Comparison of ENCODE assay signal across 9 cellular contexts in the genomic region with DNA sequence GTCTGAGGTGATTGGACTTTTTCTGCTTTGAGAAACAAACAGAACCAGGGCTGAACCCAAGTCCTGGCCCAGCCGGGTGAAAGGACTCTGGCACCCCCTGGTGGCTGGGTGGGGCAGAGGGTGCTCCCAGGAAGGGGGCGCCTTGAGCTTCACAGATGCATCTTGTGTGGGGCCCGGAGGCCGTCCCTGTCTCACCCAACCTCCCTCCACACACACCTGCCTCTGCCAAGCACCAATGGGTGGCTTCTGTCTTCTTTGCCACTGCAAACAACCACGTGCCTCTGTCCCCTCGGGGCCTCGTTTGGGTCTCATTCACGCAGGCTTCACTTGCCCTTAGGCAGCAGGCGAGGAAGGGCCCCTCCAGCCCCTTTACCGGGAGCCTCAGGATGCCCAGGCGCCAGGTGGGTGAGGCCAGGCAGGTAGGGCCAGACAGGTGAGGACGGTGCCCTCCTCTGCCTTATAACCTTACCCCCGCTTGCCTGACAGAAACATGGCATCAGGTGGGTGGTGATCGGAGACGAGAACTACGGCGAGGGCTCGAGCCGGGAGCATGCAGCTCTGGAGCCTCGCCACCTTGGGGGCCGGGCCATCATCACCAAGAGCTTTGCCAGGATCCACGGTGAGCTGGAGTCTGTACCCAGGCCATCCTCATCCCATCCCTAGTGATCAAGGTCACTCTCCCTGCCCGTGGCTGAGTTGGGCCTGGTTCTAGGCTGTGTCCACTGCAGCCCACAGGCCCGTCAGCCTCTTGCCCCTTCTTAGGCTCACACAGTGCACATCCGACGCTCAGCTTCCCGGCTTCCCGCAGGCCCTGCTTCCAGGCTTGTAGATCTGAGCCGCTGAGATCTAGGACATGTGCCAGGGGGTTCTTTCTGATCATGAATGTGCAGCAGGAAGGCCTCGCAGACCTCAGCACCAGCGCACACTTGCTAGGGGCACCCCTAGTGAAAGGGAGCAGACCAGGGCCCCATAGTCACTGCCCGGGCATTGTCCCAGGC. TPM values are rescaled to one million over a fixed set of nuclear protein-coding genes. Genes with fewer than 3 reads are reported as not detected.
DNase-seq lines count a peak whose midpoint lies in the region; ATAC-seq, FAIRE-seq and TF ChIP-seq lines count a peak whose summit lies in the region.
"Had no signal": no experiment of that assay in that cellular context is flagged by ENCODE, and none has a peak within 500 bp of the region (broad histone marks: within the 10 kb centered on the region; RNA-seq: fewer than 3 reads in every experiment).

No MANE protein-coding gene starts in this region.

- POLR2A ChIA-PET in Panc1 (lab: Charles Lee), result interaction anchor here (0.7 kb wide), 1 partner anchor 817 kb away, joined by 6 read pairs; no protein-coding TSS in a partner anchor

- H3K4me3 ChIP-seq in Panc1 (ENCODE audit: low read depth in 2 of 2, low read length in 2 of 2), result no peak overlapping the region
- no peak overlapping the region for H3K4me3 ChIP-seq in gastroesophageal sphincter
- H3K4me3 ChIP-seq in rectal smooth muscle tissue (ENCODE audit: low read length), result no peak overlapping the region
- no peak overlapping the region for H3K4me3 ChIP-seq in aorta (ENCODE audit: low read length in 2 of 2)

- no peak overlapping the region for H3K27ac Mint-ChIP-seq in activated T-helper 2 cell treated with anti-CD3 and anti-CD28 coated beads, Interferon-gamma antibody, Interleukin-2, Interleukin-4, amounts not matched to agents 10 μg/mL and 5 μg/mL and 100 μg/mL, durations not matched to agents 14 hours and 24 hours and 36 hours

- H3K4me1 ChIP-seq in Panc1 (ENCODE audit: control insufficient read depth, insufficient read depth, low read length) (peaks cover 34% of the 10 kb centered on the region), gastroesophageal sphincter (peaks cover 7 to 58% (median 31%) of the 10 kb centered on the region in 3 donors), rectal smooth muscle tissue (ENCODE audit: control insufficient read depth, insufficient read depth, low read length) (peaks cover 21% of the 10 kb centered on the region), aorta (ENCODE audit: control insufficient read depth in 1 of 2, insufficient read depth in 2 of 2, low read length in 2 of 2) (no peaks in the 10 kb centered on the region)

- peak; percentile 81 for FAIRE-seq in GM12891 (lab: Jason Lieb, UNC)

- H3K4me3 Mint-ChIP-seq in activated T-helper 2 cell treated with anti-CD3 and anti-CD28 coated beads, Interferon-gamma antibody, Interleukin-2, Interleukin-4, amounts not matched to agents 10 μg/mL and 5 μg/mL and 100 μg/mL, durations not matched to agents 14 hours and 24 hours and 36 hours (ENCODE audit: low read depth), result no peak overlapping the region
- H3K4me3 Mint-ChIP-seq: dendritic cell treated with granulocyte-macrophage colony-stimulating factor and Interleukin-4, amounts not matched to agents 40 ng/mL and 50 ng/mL, for 4 days had no signal

- TF ChIP-seq CTCF in Panc1 (IDR thresholded peaks at IDR 0.05) (peak; percentile 92), gastroesophageal sphincter (IDR thresholded peaks at IDR 0.05) (peak in 3 of 4 experiments; percentile 85 to 95 (median 88))

- no peak overlapping the region for H3K9ac ChIP-seq in rectal smooth muscle tissue (ENCODE audit: low read length)

- TF ChIP-seq POLR2A in GM12891 (IDR thresholded peaks at IDR 0.05; ENCODE audit: low read depth, low read length), result no peak; the same call in 1 of the 2 replicates
- TF ChIP-seq POLR2A in gastroesophageal sphincter (IDR thresholded peaks at IDR 0.05), result no peak

- H3K27ac ChIP-seq in Panc1 (ENCODE audit: low read length) (peak overlapping the region; percentile 54; the same call in 1 of the 2 replicates), gastroesophageal sphincter (peak overlapping the region; percentile 91 to 97 (median 93)), rectal smooth muscle tissue (ENCODE audit: low read depth, low read length) (peak overlapping the region; percentile 12), aorta (ENCODE audit: low read depth in 1 of 2, low read length in 2 of 2) (peak overlapping the region in 1 of 2 donors; percentile 13)

- peaks cover 3% of the 10 kb centered on the region for H3K4me1 Mint-ChIP-seq in activated T-helper 2 cell treated with anti-CD3 and anti-CD28 coated beads, Interferon-gamma antibody, Interleukin-2, Interleukin-4, amounts not matched to agents 10 μg/mL and 5 μg/mL and 100 μg/mL, durations not matched to agents 14 hours and 24 hours and 36 hours (ENCODE audit: low read depth)

- CTCF ChIA-PET in Panc1 (lab: Charles Lee), result interaction anchor here (0.6 to 1.0 kb wide), 2 partner anchors 68 to 123 kb away, joined by 3 to 4 read pairs; no protein-coding TSS in a partner anchor

- H3K36me3 ChIP-seq in Panc1 (ENCODE audit: control insufficient read depth, insufficient read depth, low read length), result no peaks in the 10 kb centered on the region; the same call in 1 of the 2 replicates
- peaks cover 0 to 88% of the 10 kb centered on the region in 2 donors for H3K36me3 ChIP-seq in gastroesophageal sphincter
- peaks cover 55% of the 10 kb centered on the region for H3K36me3 ChIP-seq in rectal smooth muscle tissue (ENCODE audit: control insufficient read depth, insufficient read depth, low read length)
- H3K36me3 ChIP-seq in aorta (ENCODE audit: control insufficient read depth in 1 of 2, insufficient read depth in 2 of 2, low read length in 1 of 2), result no peaks in the 10 kb centered on the region

- intact Hi-C loops in Panc1 (cut with micrococcal nuclease; ENCODE audit: unreplicated experiment) (no loop called here), aorta (cut with DNase I) (loop anchor here (2.0 to 10.0 kb wide), 3 partner anchors 80 to 242 kb away; partner anchors contain the start of genes RANGAP1 (in 1 of the 2) and TOB2 (in 1 of the 2))
- intact Hi-C loops in activated T-helper 2 cell treated with anti-CD3 and anti-CD28 coated beads, Interferon-gamma antibody, Interleukin-2, Interleukin-4, amounts not matched to agents 10 μg/mL and 5 μg/mL and 100 μg/mL, durations not matched to agents 14 hours and 24 hours and 36 hours (cut with micrococcal nuclease), result loop anchor here (2.0 kb wide), 1 partner anchor 124 kb away; no protein-coding TSS in a partner anchor

- in situ Hi-C loops in Panc1 (cut with HindIII; ENCODE audit: low pct_unique_long_range_greater_than_20kb, low sequenced_read_pairs), result no loop called here

- H3K9me3 Mint-ChIP-seq in activated T-helper 2 cell treated with anti-CD3 and anti-CD28 coated beads, Interferon-gamma antibody, Interleukin-2, Interleukin-4, amounts not matched to agents 10 μg/mL and 5 μg/mL and 100 μg/mL, durations not matched to agents 14 hours and 24 hours and 36 hours, result no peaks in the 10 kb centered on the region
- H3K9me3 Mint-ChIP-seq: dendritic cell treated with granulocyte-macrophage colony-stimulating factor and Interleukin-4, amounts not matched to agents 40 ng/mL and 50 ng/mL, for 4 days had no signal

- peaks cover 50% of the 10 kb centered on the region for H3K36me3 Mint-ChIP-seq in activated T-helper 2 cell treated with anti-CD3 and anti-CD28 coated beads, Interferon-gamma antibody, Interleukin-2, Interleukin-4, amounts not matched to agents 10 μg/mL and 5 μg/mL and 100 μg/mL, durations not matched to agents 14 hours and 24 hours and 36 hours (ENCODE audit: low read depth)

- ATAC-seq in Panc1 (peak; percentile 43), gastroesophageal sphincter (peak; percentile 23), aorta (ENCODE audit: low FRiP score) (peak; percentile 54), GM19452 (IDR thresholded peaks at IDR 0.05; ENCODE audit: unreplicated experiment) (no peak)

- H3K27me3 ChIP-seq in Panc1 (ENCODE audit: control insufficient read depth, insufficient read depth, low read length) (no peaks in the 10 kb centered on the region), gastroesophageal sphincter (no peaks in the 10 kb centered on the region), rectal smooth muscle tissue (ENCODE audit: control insufficient read depth, insufficient read depth, low read length) (no peaks in the 10 kb centered on the region), aorta (ENCODE audit: control insufficient read depth in 1 of 2, insufficient read depth in 2 of 2, low read length in 1 of 2) (no peaks in the 10 kb centered on the region)

- BruUV-seq in Panc1 (replicated peaks; lab: Mats Ljungman, UMichigan), result no TSS peak

- no peaks in the 10 kb centered on the region for H3K27me3 Mint-ChIP-seq in activated T-helper 2 cell treated with anti-CD3 and anti-CD28 coated beads, Interferon-gamma antibody, Interleukin-2, Interleukin-4, amounts not matched to agents 10 μg/mL and 5 μg/mL and 100 μg/mL, durations not matched to agents 14 hours and 24 hours and 36 hours (ENCODE audit: low read depth)
- H3K27me3 Mint-ChIP-seq: dendritic cell treated with granulocyte-macrophage colony-stimulating factor and Interleukin-4, amounts not matched to agents 40 ng/mL and 50 ng/mL, for 4 days had no signal

- H3K9me3 ChIP-seq in Panc1 (ENCODE audit: control insufficient read depth, insufficient read depth, low read depth, low read length) (no peaks in the 10 kb centered on the region), gastroesophageal sphincter (no peaks in the 10 kb centered on the region), aorta (ENCODE audit: control insufficient read depth, low read length) (no peaks in the 10 kb centered on the region)

- no peak for TF ChIP-seq EP300 in gastroesophageal sphincter (IDR thresholded peaks at IDR 0.05)

- WGBS in gastroesophageal sphincter (ENCODE audit: low coverage in 1 of 2), 2 donors, result 66% methylated on average over 4 of the region's 32 CpGs; no CpG with 5 or more reads in 1 of the 2 donors
- 61 to 62% methylated on average over 32 of the region's 32 CpGs for WGBS in aorta, 2 donors

- DNase-seq in GM12891 (ENCODE audit: insufficient read length, low spot score), result peak; percentile 81
- no peak for DNase-seq in Panc1 (ENCODE audit: low read depth, low spot score)
- peak; percentile 46 for DNase-seq in activated T-helper 2 cell treated with anti-CD3 and anti-CD28 coated beads, Interferon-gamma antibody, Interleukin-2, Interleukin-4, amounts not matched to agents 10 μg/mL and 5 μg/mL and 100 μg/mL, durations not matched to agents 14 hours and 24 hours and 36 hours (ENCODE audit: low spot score)
- peak in 1 of 2 donors; percentile 88 for DNase-seq in aorta
- no peak for DNase-seq in NCI-H510A treated with DMSO at 0.1 percent for 48 hours (lab: John Stamatoyannopoulos, UW)

RNA-seq across cellular contexts. Expression of gene POLR3H, which starts 17.2 kb away (rescaled TPM):
- polyA plus RNA-seq in GM12891 (2012; ENCODE audit: low read depth, missing spikeins), result 15.7 TPM
- total RNA-seq in Panc1 (2021; ENCODE audit: unreplicated experiment) (46.6 TPM), gastroesophageal sphincter (10 to 100 TPM; 17.7 to 27.0 (median 23.4) TPM), aorta (10 to 100 TPM; 25.3 to 29.2 TPM)
- polyA plus RNA-seq in Panc1 (2012; ENCODE audit: insufficient read length), result 52.3 TPM
- total RNA-seq in activated T-helper 2 cell treated with anti-CD3 and anti-CD28 coated beads, Interferon-gamma antibody, Interleukin-2, Interleukin-4, amounts not matched to agents 10 μg/mL and 5 μg/mL and 100 μg/mL, durations not matched to agents 14 hours and 24 hours and 36 hours, result 28.6 and 33.2 TPM in 2 replicates
- 10 to 100 TPM in 1 of 2 donors, 1 to 10 TPM in 1; 9.4 to 21.0 TPM for polyA plus RNA-seq in aorta

RNA-seq across cellular contexts. Expression of gene CSDC2, which starts 33.7 kb away (rescaled TPM):
- 0.15 TPM for polyA plus RNA-seq in GM12891 (2012; ENCODE audit: low read depth, missing spikeins)
- total RNA-seq in Panc1 (2021; ENCODE audit: unreplicated experiment), result 1.5 TPM
- polyA plus RNA-seq in Panc1 (2012; ENCODE audit: insufficient read length), result 1.6 TPM
- total RNA-seq in activated T-helper 2 cell treated with anti-CD3 and anti-CD28 coated beads, Interferon-gamma antibody, Interleukin-2, Interleukin-4, amounts not matched to agents 10 μg/mL and 5 μg/mL and 100 μg/mL, durations not matched to agents 14 hours and 24 hours and 36 hours, result not detected in 2 replicates
- total RNA-seq in gastroesophageal sphincter, result 10 to 100 TPM in 1 of 4 donors, 1 to 10 TPM in 3; 3.0 to 22.2 (median 5.8) TPM
- total RNA-seq in aorta, result 10 to 100 TPM; 28.2 to 76.9 TPM
- polyA plus RNA-seq in aorta, result 100 to 1,000 TPM in 1 of 2 donors, 10 to 100 TPM in 1; 19.2 to 129 TPM

RNA-seq across cellular contexts. Expression of gene ACO2, which starts 58.2 kb away (rescaled TPM):
- polyA plus RNA-seq in GM12891 (2012; ENCODE audit: low read depth, missing spikeins), result 86.0 TPM
- 71.5 TPM for total RNA-seq in Panc1 (2021; ENCODE audit: unreplicated experiment)
- polyA plus RNA-seq in Panc1 (2012; ENCODE audit: insufficient read length), result 96.4 TPM
- total RNA-seq in activated T-helper 2 cell treated with anti-CD3 and anti-CD28 coated beads, Interferon-gamma antibody, Interleukin-2, Interleukin-4, amounts not matched to agents 10 μg/mL and 5 μg/mL and 100 μg/mL, durations not matched to agents 14 hours and 24 hours and 36 hours, result 94.1 and 96.1 TPM in 2 replicates
- 100 to 1,000 TPM; 115 to 227 (median 132) TPM for total RNA-seq in gastroesophageal sphincter
- total RNA-seq in aorta, result 10 to 100 TPM; 53.7 to 60.7 TPM
- polyA plus RNA-seq in aorta, result 10 to 100 TPM; 39.5 to 49.6 TPM

RNA-seq across cellular contexts. Expression of gene PHF5A, which starts 58.6 kb away (rescaled TPM):
- 41.2 TPM for polyA plus RNA-seq in GM12891 (2012; ENCODE audit: low read depth, missing spikeins)
- total RNA-seq in Panc1 (2021; ENCODE audit: unreplicated experiment) (34.9 TPM), gastroesophageal sphincter (10 to 100 TPM; 26.7 to 44.5 (median 39.2) TPM), aorta (10 to 100 TPM; 22.5 to 27.0 TPM)
- polyA plus RNA-seq in Panc1 (2012; ENCODE audit: insufficient read length), result 30.7 TPM
- total RNA-seq in activated T-helper 2 cell treated with anti-CD3 and anti-CD28 coated beads, Interferon-gamma antibody, Interleukin-2, Interleukin-4, amounts not matched to agents 10 μg/mL and 5 μg/mL and 100 μg/mL, durations not matched to agents 14 hours and 24 hours and 36 hours, result 72.1 and 74.3 TPM in 2 replicates
- 10 to 100 TPM; 29.8 to 43.1 TPM for polyA plus RNA-seq in aorta

Comparison
In these comparisons a context has a peak if more than half of its experiments do, and no peak if none do; other contexts are left out.
1. DNase-seq: peak in GM12891 (single experiment) and activated T-helper 2 cell treated with anti-CD3 and anti-CD28 coated beads, Interferon-gamma antibody, Interleukin-2, Interleukin-4, amounts not matched to agents 10 μg/mL and 5 μg/mL and 100 μg/mL, durations not matched to agents 14 hours and 24 hours and 36 hours (single experiment); none in Panc1 (single experiment) and NCI-H510A treated with DMSO at 0.1 percent for 48 hours (single experiment).